ENCODE assay signal across 9 cellular contexts in the genomic region with DNA sequence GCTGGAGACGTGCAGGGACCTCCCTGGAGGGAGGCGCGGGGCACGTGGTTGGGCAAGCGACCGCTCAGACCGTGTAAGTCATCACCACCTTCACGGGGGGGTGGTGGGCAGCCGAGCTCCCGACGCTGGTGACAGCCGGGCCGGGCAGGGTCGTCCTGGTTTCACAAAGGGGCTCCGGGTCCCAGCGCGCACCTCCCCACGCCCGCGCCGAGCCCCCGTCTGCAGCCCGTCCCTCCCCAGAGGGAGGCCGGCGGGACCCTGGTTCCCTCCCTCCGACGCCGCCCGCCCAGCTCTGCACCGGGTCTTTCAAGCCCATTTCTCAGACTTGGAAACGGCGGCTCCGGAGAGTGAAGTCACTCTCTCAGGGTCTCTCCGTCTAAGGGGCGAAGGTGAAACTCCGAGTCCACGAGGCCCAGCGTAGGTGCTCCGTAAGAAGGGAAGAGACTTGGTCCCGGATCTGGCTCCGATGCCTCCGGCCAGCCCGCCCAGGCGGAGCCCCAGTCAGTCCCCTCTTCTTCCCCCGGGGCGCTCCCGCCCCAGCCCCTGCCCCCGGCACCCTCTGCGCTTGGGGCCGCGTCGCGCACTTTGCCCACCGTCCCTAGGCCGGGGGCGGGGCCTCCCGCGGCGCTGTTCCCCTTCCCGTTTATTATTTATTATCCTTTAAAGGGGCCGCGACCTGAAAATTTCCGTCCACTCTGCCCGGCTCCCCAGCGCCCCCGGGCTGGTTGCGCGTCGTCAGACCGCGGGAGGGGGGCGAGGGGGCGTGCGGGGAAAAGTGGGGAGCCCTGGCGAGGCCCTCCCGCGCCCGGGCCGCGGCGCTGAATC. TPM values are rescaled to one million over a fixed set of nuclear protein-coding genes. Genes with fewer than 3 reads are reported as not detected.
DNase-seq lines count a peak whose midpoint lies in the region; ATAC-seq and TF ChIP-seq lines count a peak whose summit lies in the region.
"Had no signal": no experiment of that assay in that cellular context is flagged by ENCODE, and none has a peak within 500 bp of the region (broad histone marks: within the 10 kb centered on the region; RNA-seq: fewer than 3 reads in every experiment).

No MANE protein-coding gene starts in this region.

- no peaks in the 10 kb centered on the region for H3K9me3 Mint-ChIP-seq in dendritic cell treated with granulocyte-macrophage colony-stimulating factor and Interleukin-4, amounts not matched to agents 40 ng/mL and 50 ng/mL, for 4 days

- peak overlapping the region; percentile 86 for H3K4me3 Mint-ChIP-seq in dendritic cell treated with granulocyte-macrophage colony-stimulating factor and Interleukin-4, amounts not matched to agents 40 ng/mL and 50 ng/mL, for 4 days

- peak overlapping the region; percentile 90 for H3K4me3 ChIP-seq in BLaER1

- H4K20me1 ChIP-seq in BLaER1, result peaks cover 34% of the 10 kb centered on the region

- H3K27ac Mint-ChIP-seq in dendritic cell treated with granulocyte-macrophage colony-stimulating factor and Interleukin-4, amounts not matched to agents 40 ng/mL and 50 ng/mL, for 4 days, result peak overlapping the region; percentile 85

- peak; percentile 13 for TF ChIP-seq POLR2A in GM19099 (IDR thresholded peaks at IDR 0.05; ENCODE audit: extremely low read depth, insufficient read length, low read depth)

- H3K27ac ChIP-seq in BLaER1, result peak overlapping the region; percentile 91

- peaks cover 53% of the 10 kb centered on the region for H3K4me1 Mint-ChIP-seq in dendritic cell treated with granulocyte-macrophage colony-stimulating factor and Interleukin-4, amounts not matched to agents 40 ng/mL and 50 ng/mL, for 4 days (ENCODE audit: low read depth)

- peak overlapping the region; percentile 91 for H3K9ac ChIP-seq in BLaER1

- DNase-seq in NCI-H460 (ENCODE audit: extremely low read depth, low read depth) (peak; percentile 56), left kidney (ENCODE audit: low read depth, low spot score) (peak; percentile 93)
- peak; percentile 82 for DNase-seq in activated CD4-positive, alpha-beta T cell treated with anti-CD3 and anti-CD28 coated beads for 48 hours
- peak; percentile 59 to 78 for DNase-seq in stimulated activated CD4-positive, alpha-beta T cell treated with anti-CD3 and anti-CD28 coated beads, Interleukin-2, amount 100 ng/mL, for 48 hours

- peaks cover 17% of the 10 kb centered on the region for H3K36me3 ChIP-seq in BLaER1

- ATAC-seq in HG03432 (IDR thresholded peaks at IDR 0.05; ENCODE audit: unreplicated experiment), result peak; percentile 60

- peaks cover 18% of the 10 kb centered on the region for H3K27me3 ChIP-seq in BLaER1

- H3K4me1 ChIP-seq in BLaER1, result peaks cover 38% of the 10 kb centered on the region

- H3K27me3 Mint-ChIP-seq in dendritic cell treated with granulocyte-macrophage colony-stimulating factor and Interleukin-4, amounts not matched to agents 40 ng/mL and 50 ng/mL, for 4 days, result peaks cover 20% of the 10 kb centered on the region

- peaks cover 50% of the 10 kb centered on the region for H3K36me3 Mint-ChIP-seq in dendritic cell treated with granulocyte-macrophage colony-stimulating factor and Interleukin-4, amounts not matched to agents 40 ng/mL and 50 ng/mL, for 4 days (ENCODE audit: low read depth)

- intact Hi-C loops in dendritic cell treated with granulocyte-macrophage colony-stimulating factor and Interleukin-4, amounts not matched to agents 40 ng/mL and 50 ng/mL, for 4 days (cut with micrococcal nuclease), result no loop called here

- peak overlapping the region; percentile 91 for H3K4me2 ChIP-seq in BLaER1

- H3K9me3 ChIP-seq in BLaER1, result no peaks in the 10 kb centered on the region

RNA-seq across cellular contexts. Expression of gene ARID3A, which starts 0.5 kb away (rescaled TPM):
- 4.9 and 5.4 TPM in 2 replicates for total RNA-seq in NCI-H460 (2014; rRNA removed; shearing (Covaris generic))
- polyA plus RNA-seq in NCI-H460 (2014; cell fraction: nucleus; rRNA removed), result 1.4 and 10.0 TPM in 2 replicates

RNA-seq across cellular contexts. Expression of gene KISS1R, which starts 8.2 kb away (rescaled TPM):
- total RNA-seq in NCI-H460 (2014; rRNA removed; shearing (Covaris generic)), result not detected in 2 replicates
- polyA plus RNA-seq in NCI-H460 (2014; cell fraction: nucleus; rRNA removed), result 0.54 TPM in 1 of 2 replicates, not detected in the other

RNA-seq across cellular contexts. Expression of gene R3HDM4, which starts 12.3 kb away (rescaled TPM):
- 28.6 and 35.1 TPM in 2 replicates for total RNA-seq in NCI-H460 (2014; rRNA removed; shearing (Covaris generic))
- polyA plus RNA-seq in NCI-H460 (2014; cell fraction: nucleus; rRNA removed), result 47.4 and 55.8 TPM in 2 replicates

RNA-seq across cellular contexts. Expression of gene RNU6-9, which starts 32.0 kb away (rescaled TPM):
- total RNA-seq in NCI-H460 (2014; rRNA removed; shearing (Covaris generic)), result not detected in 2 replicates
- polyA plus RNA-seq in NCI-H460 (2014; cell fraction: nucleus; rRNA removed), result not detected in 2 replicates
- total RNA-seq: T-helper 2 cell treated with Interferon-gamma antibody and Interleukin-4, amounts not matched to agents 100 ng/mL and 5 ng/mL, for 36 hours had no signal

RNA-seq across cellular contexts. Expression of gene MED16, which starts 32.3 kb away (rescaled TPM):
- total RNA-seq in NCI-H460 (2014; rRNA removed; shearing (Covaris generic)), result 10.3 and 12.3 TPM in 2 replicates
- polyA plus RNA-seq in NCI-H460 (2014; cell fraction: nucleus; rRNA removed), result 11.8 and 12.7 TPM in 2 replicates

Comparison
In these comparisons a context has a peak if more than half of its experiments do, and no peak if none do; other contexts are left out.
1. Peak in every context shown above with its lines: DNase-seq, ATAC-seq, H3K4me3 ChIP-seq and H3K27ac ChIP-seq.